ENCODE assay signal across 11 cellular contexts in the genomic region with DNA sequence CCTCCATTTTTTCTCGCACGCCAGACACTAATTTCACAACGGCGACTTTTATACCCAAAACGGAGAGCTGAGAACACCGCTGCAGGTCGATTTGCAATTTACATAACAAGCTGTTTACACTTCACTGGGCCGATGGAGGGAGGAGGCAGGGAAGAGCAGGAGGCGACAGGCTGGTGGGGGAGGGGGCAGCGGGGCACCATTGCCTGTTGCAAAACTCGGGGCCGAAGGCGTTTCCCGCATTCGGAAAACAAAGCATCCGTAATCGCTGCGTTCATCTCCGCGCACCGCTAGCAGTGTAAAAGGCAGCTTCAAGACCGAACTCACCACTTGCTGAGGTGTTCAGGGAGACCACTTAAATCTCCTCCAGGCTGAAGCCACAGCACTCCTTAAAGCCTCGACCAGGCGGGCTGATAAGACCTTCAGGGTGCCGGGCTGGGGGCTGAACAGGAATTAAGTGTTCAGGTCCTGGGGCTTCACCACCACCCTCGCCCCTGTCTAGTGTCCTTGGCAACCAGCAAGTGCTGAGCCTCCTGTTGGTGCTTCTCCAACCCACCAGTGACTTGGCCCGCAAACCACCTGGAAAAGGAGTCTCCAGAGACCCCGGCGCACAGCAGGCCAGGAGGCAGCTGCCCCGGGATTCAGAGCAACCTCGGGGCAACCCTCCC. TPM values are rescaled to one million over a fixed set of nuclear protein-coding genes. Genes with fewer than 3 reads are reported as not detected.
DNase-seq lines count a peak whose midpoint lies in the region; ATAC-seq, FAIRE-seq and TF ChIP-seq lines count a peak whose summit lies in the region.
"Had no signal": no experiment of that assay in that cellular context is flagged by ENCODE, and none has a peak within 500 bp of the region (broad histone marks: within the 10 kb centered on the region; RNA-seq: fewer than 3 reads in every experiment).

No MANE protein-coding gene starts in this region.

- peaks cover 64% of the 10 kb centered on the region for H3K27me3 Mint-ChIP-seq in T-helper 17 cell
- peaks cover 35 to 60% (median 55%) of the 10 kb centered on the region in 3 donors for H3K27me3 Mint-ChIP-seq in immature natural killer cell (ENCODE audit: low read depth in 3 of 3)

- 27 to 42% (median 33%) methylated on average over 31 of the region's 31 CpGs for WGBS in ovary, 3 donors

- TF ChIP-seq CTCF in ovary (IDR thresholded peaks at IDR 0.05), result no peak
- no peak for TF ChIP-seq CTCF in D721Med (IDR thresholded peaks at IDR 0.05; ENCODE audit: insufficient read depth, missing control alignments)

- no peak for ATAC-seq in T-helper 17 cell
- ATAC-seq in HG03469 (IDR thresholded peaks at IDR 0.05; ENCODE audit: unreplicated experiment), result no peak

- H3K4me3 Mint-ChIP-seq in T-helper 17 cell, result peak overlapping the region; percentile 73
- H3K4me3 Mint-ChIP-seq in immature natural killer cell, result peak overlapping the region; percentile 10 to 77 (median 66)

- H3K4me1 ChIP-seq in ovary (ENCODE audit: insufficient read depth), result peaks cover 8% of the 10 kb centered on the region
- H3K4me1 ChIP-seq: SJCRH30 had no signal

- peak; percentile 31 for DNase-seq in stimulated activated CD4-positive, alpha-beta T cell treated with anti-CD3 and anti-CD28 coated beads, Interleukin-15, amount 100 ng/mL, for 24 hours
- DNase-seq in stimulated activated CD4-positive, alpha-beta T cell treated with anti-CD3 and anti-CD28 coated beads, Interleukin-2, amount 100 ng/mL, for 48 hours, result no peak
- no peak for DNase-seq in T-helper 17 cell
- DNase-seq in immature natural killer cell, result no peak
- DNase-seq in ovary, result no peak
- DNase-seq in activated effector memory CD4-positive, alpha-beta T cell treated with anti-CD3 and anti-CD28 coated beads, Interleukin-2, amount 50 U/mL, for 16 hours, result no peak
- no peak for DNase-seq in D721Med (ENCODE audit: insufficient read length, low spot score)
- DNase-seq: cerebellar nuclear complex, SJCRH30, stomach had no signal

- H3K36me3 Mint-ChIP-seq in T-helper 17 cell (ENCODE audit: low read depth) (peaks cover 6% of the 10 kb centered on the region), immature natural killer cell (no peaks in the 10 kb centered on the region)

- no peak overlapping the region for H3K4me3 ChIP-seq in ovary

- peaks cover 8% of the 10 kb centered on the region for H3K27me3 ChIP-seq in ovary
- H3K27me3 ChIP-seq: SJCRH30 had no signal

- H3K9me3 Mint-ChIP-seq in immature natural killer cell, result peaks cover 0 to 2% (median 0%) of the 10 kb centered on the region in 6 donors

- no peak overlapping the region for H3K27ac ChIP-seq in ovary
- H3K27ac ChIP-seq: SJCRH30, stomach had no signal

- peak overlapping the region; percentile 65 for H3K27ac Mint-ChIP-seq in T-helper 17 cell
- no peak overlapping the region for H3K27ac Mint-ChIP-seq in immature natural killer cell

- peaks cover 31% of the 10 kb centered on the region for H3K4me1 Mint-ChIP-seq in T-helper 17 cell
- H3K4me1 Mint-ChIP-seq in immature natural killer cell, result peaks cover 40 to 41% of the 10 kb centered on the region in 2 donors

- intact Hi-C loops in ovary (cut with DNase I), result loop anchor here in 3 of 4 donors (2.0 to 10.0 kb wide), 6 partner anchors 297 to 1157 kb away; a partner anchor contains a TSS

- TF ChIP-seq POLR2A in ovary (IDR thresholded peaks at IDR 0.05), result no peak

- H3K36me3 ChIP-seq in ovary, result no peaks in the 10 kb centered on the region
- H3K36me3 ChIP-seq: SJCRH30, stomach had no signal

- H3K9me3 ChIP-seq in T-helper 17 cell (ENCODE audit: control insufficient read depth, low read length, poor library complexity, severe bottlenecking) (no peaks in the 10 kb centered on the region), ovary (no peaks in the 10 kb centered on the region)
- H3K9me3 ChIP-seq: SJCRH30 had no signal

- FAIRE-seq in D721Med (lab: Jason Lieb, UNC), result no peak

- no peak for TF ChIP-seq EP300 in ovary (IDR thresholded peaks at IDR 0.05)

RNA-seq across cellular contexts. Expression of a gene that starts 2.0 kb away (rescaled TPM):
- total RNA-seq in T-helper 17 cell (under 1 TPM in 1 of 2 donors, not detected in 1; 0.21 TPM), ovary (10 to 100 TPM in 1 of 7 donors, 1 to 10 TPM in 6; 4.3 to 15.9 (median 5.8) TPM)
- polyA plus RNA-seq in immature natural killer cell (under 1 TPM in 1 of 3 donors, not detected in 2; 0.22 TPM), ovary (10 to 100 TPM in 1 of 2 donors, 1 to 10 TPM in 1; 6.5 to 21.2 TPM)

Comparison
In these comparisons a context has a peak if more than half of its experiments do, and no peak if none do; other contexts are left out.
1. RNA of a gene that starts 2.0 kb away (total RNA-seq): 4.3 to 15.9 TPM in ovary; 0.21 TPM in T-helper 17 cell; every median in the first group is over 4 times any median in the second.